ENCODE assay signal across 7 cellular contexts in genomic region chrX:155213731-155214130, GRCh38.
"Had no signal": no experiment of that assay in that cellular context is flagged by ENCODE, and none has a peak within 500 bp of the region (broad histone marks: within the 10 kb centered on the region; RNA-seq: fewer than 3 reads in every experiment).

No MANE protein-coding gene starts in this region.

- ATAC-seq: GM12878 had no signal

- H3K4me3 ChIP-seq: GM12878 had no signal

- FAIRE-seq: G401.6, GM12878, GM12891, GM12892, GM18507 had no signal

- DNase-seq: GDM1, GF-D8 had no signal
